ENCODE assay signal across 31 cellular contexts in genomic region chr1:231026576-231026975, GRCh38.
"Had no signal": no experiment of that assay in that cellular context is flagged by ENCODE, and none has a peak within 500 bp of the region (broad histone marks: within the 10 kb centered on the region; RNA-seq: fewer than 3 reads in every experiment).

No MANE protein-coding gene starts in this region.

- H3K4me3 Mint-ChIP-seq: activated CD4-positive, alpha-beta memory T cell treated with anti-CD3 and anti-CD28 coated beads, Interleukin-2, amount 10 ng/mL, durations not matched to agents 7 days and 5 days; activated CD4-positive, alpha-beta T cell treated with anti-CD3 and anti-CD28 coated beads, Interleukin-2, amount 10 ng/mL, durations not matched to agents 7 days and 5 days; activated naive CD4-positive, alpha-beta T cell treated with anti-CD3 and anti-CD28 coated beads, Interleukin-2, amount 10 ng/mL, durations not matched to agents 7 days and 5 days; activated naive CD8-positive, alpha-beta T cell treated with anti-CD3 and anti-CD28 coated beads for 36 hours; activated naive CD8-positive, alpha-beta T cell treated with anti-CD3 and anti-CD28 coated beads, Interleukin-2, amount 50 U/mL, for 24 hours; activated T-cell treated with anti-CD3 and anti-CD28 coated beads, Interleukin-2, amount 50 U/mL, for 24 hours; activated T-cell treated with anti-CD3 and anti-CD28 coated beads, Interleukin-2, amount 50 U/mL, for 72 hours; brain; dendritic cell treated with granulocyte-macrophage colony-stimulating factor and Interleukin-4, amounts not matched to agents 40 ng/mL and 50 ng/mL, for 4 days; endodermal cell; WTC11 had no signal

- H3K27ac ChIP-seq: adrenal gland, ascending aorta, breast epithelium, cardiac muscle cell, colonic mucosa, dorsolateral prefrontal cortex had no signal

- ATAC-seq: activated naive CD8-positive, alpha-beta T cell treated with anti-CD3 and anti-CD28 coated beads, Interleukin-2, amount 50 U/mL, for 24 hours; activated T-cell treated with anti-CD3 and anti-CD28 coated beads, Interleukin-2, amount 50 U/mL, for 72 hours; WTC11 had no signal

- H3K4me1 ChIP-seq: adrenal gland, ascending aorta, breast epithelium, colonic mucosa had no signal

- H3K27ac Mint-ChIP-seq: activated CD4-positive, alpha-beta memory T cell treated with anti-CD3 and anti-CD28 coated beads, Interleukin-2, amount 10 ng/mL, durations not matched to agents 7 days and 5 days; activated CD4-positive, alpha-beta T cell treated with anti-CD3 and anti-CD28 coated beads, Interleukin-2, amount 10 ng/mL, durations not matched to agents 7 days and 5 days; activated naive CD4-positive, alpha-beta T cell treated with anti-CD3 and anti-CD28 coated beads, Interleukin-2, amount 10 ng/mL, durations not matched to agents 7 days and 5 days; activated naive CD8-positive, alpha-beta T cell treated with anti-CD3 and anti-CD28 coated beads for 36 hours; activated naive CD8-positive, alpha-beta T cell treated with anti-CD3 and anti-CD28 coated beads, Interleukin-2, amount 50 U/mL, for 24 hours; activated T-cell treated with anti-CD3 and anti-CD28 coated beads, Interleukin-2, amount 50 U/mL, for 24 hours; activated T-cell treated with anti-CD3 and anti-CD28 coated beads, Interleukin-2, amount 50 U/mL, for 72 hours; brain; dendritic cell treated with granulocyte-macrophage colony-stimulating factor and Interleukin-4, amounts not matched to agents 40 ng/mL and 50 ng/mL, for 4 days; endodermal cell; WTC11 had no signal

- H3K9me3 ChIP-seq: adrenal gland, ascending aorta, breast epithelium, colonic mucosa, esophagus squamous epithelium had no signal

- DNase-seq: activated CD4-positive, alpha-beta memory T cell treated with anti-CD3 and anti-CD28 coated beads, Interleukin-2, amount 10 ng/mL, durations not matched to agents 7 days and 5 days; activated CD4-positive, alpha-beta T cell treated with anti-CD3 and anti-CD28 coated beads for 1 hour; activated CD4-positive, alpha-beta T cell treated with anti-CD3 and anti-CD28 coated beads for 4 hours; activated CD4-positive, alpha-beta T cell treated with anti-CD3 and anti-CD28 coated beads, Interleukin-2, amount 10 ng/mL, durations not matched to agents 7 days and 5 days; activated CD4-positive, alpha-beta T cell treated with anti-CD3 and anti-CD28 coated beads, Interleukin-2, amount 50 U/mL, for 4 hours; activated CD8-positive, alpha-beta memory T cell treated with anti-CD3 and anti-CD28 coated beads, Interleukin-2, amount 50 U/mL, for 48 hours; activated gamma-delta T cell; activated naive CD4-positive, alpha-beta T cell; activated naive CD4-positive, alpha-beta T cell treated with anti-CD3 and anti-CD28 coated beads, Interleukin-2, amount 10 ng/mL, durations not matched to agents 7 days and 5 days; activated naive CD8-positive, alpha-beta T cell treated with anti-CD3 and anti-CD28 coated beads for 36 hours; activated naive CD8-positive, alpha-beta T cell treated with anti-CD3 and anti-CD28 coated beads, Interleukin-2, amount 50 U/mL, for 24 hours; activated T-cell treated with anti-CD3 and anti-CD28 coated beads for 4 hours; activated T-cell treated with anti-CD3 and anti-CD28 coated beads, Interleukin-2, amount 50 U/mL, for 24 hours; activated T-cell treated with anti-CD3 and anti-CD28 coated beads, Interleukin-2, amount 50 U/mL, for 72 hours; central memory CD4-positive, alpha-beta T cell; cerebellar nuclear complex; colonic mucosa; effector memory CD4-positive, alpha-beta T cell; endodermal cell; erythroblast; esophagus squamous epithelium; foreskin fibroblast; T-helper 2 cell had no signal

- H3K36me3 Mint-ChIP-seq: activated naive CD4-positive, alpha-beta T cell treated with anti-CD3 and anti-CD28 coated beads, Interleukin-2, amount 10 ng/mL, durations not matched to agents 7 days and 5 days; WTC11 had no signal

- H3K27me3 Mint-ChIP-seq: activated CD4-positive, alpha-beta memory T cell treated with anti-CD3 and anti-CD28 coated beads, Interleukin-2, amount 10 ng/mL, durations not matched to agents 7 days and 5 days; activated CD4-positive, alpha-beta T cell treated with anti-CD3 and anti-CD28 coated beads, Interleukin-2, amount 10 ng/mL, durations not matched to agents 7 days and 5 days; activated naive CD4-positive, alpha-beta T cell treated with anti-CD3 and anti-CD28 coated beads, Interleukin-2, amount 10 ng/mL, durations not matched to agents 7 days and 5 days; activated naive CD8-positive, alpha-beta T cell treated with anti-CD3 and anti-CD28 coated beads for 36 hours; activated naive CD8-positive, alpha-beta T cell treated with anti-CD3 and anti-CD28 coated beads, Interleukin-2, amount 50 U/mL, for 24 hours; activated T-cell treated with anti-CD3 and anti-CD28 coated beads, Interleukin-2, amount 50 U/mL, for 24 hours had no signal

- H3K36me3 ChIP-seq: adrenal gland, ascending aorta, breast epithelium, cardiac muscle cell, colonic mucosa, esophagus squamous epithelium had no signal

- H3K4me3 ChIP-seq: adrenal gland, ascending aorta, breast epithelium, cardiac muscle cell, colonic mucosa, dorsolateral prefrontal cortex, esophagus squamous epithelium had no signal

- H3K27me3 ChIP-seq: adrenal gland, ascending aorta, breast epithelium, cardiac muscle cell, colonic mucosa, dorsolateral prefrontal cortex, esophagus squamous epithelium had no signal

- H3K9me3 Mint-ChIP-seq: activated CD4-positive, alpha-beta memory T cell treated with anti-CD3 and anti-CD28 coated beads, Interleukin-2, amount 10 ng/mL, durations not matched to agents 7 days and 5 days; activated CD4-positive, alpha-beta T cell treated with anti-CD3 and anti-CD28 coated beads, Interleukin-2, amount 10 ng/mL, durations not matched to agents 7 days and 5 days; activated naive CD4-positive, alpha-beta T cell treated with anti-CD3 and anti-CD28 coated beads, Interleukin-2, amount 10 ng/mL, durations not matched to agents 7 days and 5 days; activated naive CD8-positive, alpha-beta T cell treated with anti-CD3 and anti-CD28 coated beads for 36 hours; activated naive CD8-positive, alpha-beta T cell treated with anti-CD3 and anti-CD28 coated beads, Interleukin-2, amount 50 U/mL, for 24 hours; activated T-cell treated with anti-CD3 and anti-CD28 coated beads, Interleukin-2, amount 50 U/mL, for 24 hours; activated T-cell treated with anti-CD3 and anti-CD28 coated beads, Interleukin-2, amount 50 U/mL, for 72 hours; brain; dendritic cell treated with granulocyte-macrophage colony-stimulating factor and Interleukin-4, amounts not matched to agents 40 ng/mL and 50 ng/mL, for 4 days; endodermal cell; WTC11 had no signal

- H3K4me1 Mint-ChIP-seq: activated CD4-positive, alpha-beta memory T cell treated with anti-CD3 and anti-CD28 coated beads, Interleukin-2, amount 10 ng/mL, durations not matched to agents 7 days and 5 days; activated naive CD4-positive, alpha-beta T cell treated with anti-CD3 and anti-CD28 coated beads, Interleukin-2, amount 10 ng/mL, durations not matched to agents 7 days and 5 days had no signal
